12 cellular contexts compared by ENCODE assay signal in genomic region chr5:32163785-32164184, GRCh38. TPM values are rescaled to one million over a fixed set of nuclear protein-coding genes. Genes with fewer than 3 reads are reported as not detected.
DNase-seq lines count a peak whose midpoint lies in the region; ATAC-seq and TF ChIP-seq lines count a peak whose summit lies in the region.
"Had no signal": no experiment of that assay in that cellular context is flagged by ENCODE, and none has a peak within 500 bp of the region (broad histone marks: within the 10 kb centered on the region; RNA-seq: fewer than 3 reads in every experiment).

No MANE protein-coding gene starts in this region.

- H3F3A ChIP-seq in SU-DHL-6 (ENCODE audit: insufficient read depth), result peaks cover 16% of the 10 kb centered on the region; the same call in 1 of the 2 replicates

- H2AFZ ChIP-seq in ACC112 (ENCODE audit: low read length, unreplicated experiment), result no peak overlapping the region
- no peak overlapping the region for H2AFZ ChIP-seq in SU-DHL-6 (ENCODE audit: low read depth, low read length, severe bottlenecking)

- TF ChIP-seq POLR2A in lower leg skin (IDR thresholded peaks at IDR 0.05), result no peak

- H3K9me2 ChIP-seq in SU-DHL-6 (replicated peaks; ENCODE audit: insufficient read depth, low read length), result no peaks in the 10 kb centered on the region

- H3K79me2 ChIP-seq in ACC112 (ENCODE audit: control insufficient read depth, insufficient read depth, low read length, unreplicated experiment) (peaks cover 90% of the 10 kb centered on the region), SU-DHL-6 (ENCODE audit: insufficient read depth, low read length) (peaks cover 97% of the 10 kb centered on the region)

- WGBS in lower leg skin, 2 donors, result 40 to 43% methylated on average over 2 of the region's 2 CpGs

- no peaks in the 10 kb centered on the region for H3K9me3 ChIP-seq in SU-DHL-6 (ENCODE audit: insufficient read depth, low read length)
- H3K9me3 ChIP-seq: colonic mucosa, left lung had no signal

- peaks cover 3% of the 10 kb centered on the region for H3K4me1 ChIP-seq in ACC112 (ENCODE audit: control insufficient read depth, insufficient read depth, low read length, unreplicated experiment)
- H3K4me1 ChIP-seq: colonic mucosa had no signal

- H3K4me2 ChIP-seq in SU-DHL-6 (ENCODE audit: low read depth, low read length, poor library complexity, severe bottlenecking), result peak overlapping the region; percentile 70

- peaks cover 30% of the 10 kb centered on the region for H3K36me3 ChIP-seq in ACC112 (ENCODE audit: insufficient read depth, low read length)
- peaks cover 14% of the 10 kb centered on the region; the same call in 1 of the 2 replicates for H3K36me3 ChIP-seq in SU-DHL-6 (ENCODE audit: low read length)
- H3K36me3 ChIP-seq: colonic mucosa had no signal

- H3K27me3 ChIP-seq in ACC112 (ENCODE audit: insufficient read depth, low read length), result no peaks in the 10 kb centered on the region
- no peaks in the 10 kb centered on the region for H3K27me3 ChIP-seq in SU-DHL-6 (ENCODE audit: low read length)
- H3K27me3 ChIP-seq: colonic mucosa, left lung had no signal

- TF ChIP-seq CTCF in SU-DHL-6 (IDR thresholded peaks at IDR 0.05; ENCODE audit: insufficient read depth, low read length, poor library complexity, severe bottlenecking) (no peak), lower leg skin (IDR thresholded peaks at IDR 0.05) (no peak)

- H3K27ac ChIP-seq in ACC112 (ENCODE audit: low read depth, low read length), result peak overlapping the region; percentile 15; the same call in 1 of the 2 replicates
- H3K27ac ChIP-seq in SU-DHL-6 (ENCODE audit: low read depth, low read length), result peak overlapping the region; percentile 3; the same call in 1 of the 2 replicates
- H3K27ac ChIP-seq: colonic mucosa, left lung had no signal

- H3K9ac ChIP-seq in SU-DHL-6 (ENCODE audit: low read length), result 0 out of 2 replicates have a peak overlapping the region, but pooled peaks have one; percentile 6

- peak; percentile 49 for ATAC-seq in GM18868 (IDR thresholded peaks at IDR 0.05; ENCODE audit: unreplicated experiment)
- ATAC-seq in HG02938 (IDR thresholded peaks at IDR 0.05; ENCODE audit: unreplicated experiment), result peak; percentile 46
- no peak for ATAC-seq in GM21360 (IDR thresholded peaks at IDR 0.05; ENCODE audit: unreplicated experiment)
- ATAC-seq: left lung had no signal

- H4K20me1 ChIP-seq in SU-DHL-6 (ENCODE audit: low read depth, low read length), result peaks cover 13% of the 10 kb centered on the region

- H3K4me3 ChIP-seq in ACC112 (ENCODE audit: low read depth, low read length) (no peak overlapping the region), SU-DHL-6 (ENCODE audit: insufficient read depth, low read length, poor library complexity, severe bottlenecking) (peak overlapping the region; percentile 30), lower leg skin (ENCODE audit: low read depth, poor library complexity, severe bottlenecking) (no peak overlapping the region)
- H3K4me3 ChIP-seq: colonic mucosa, left lung had no signal

- intact Hi-C loops in lower leg skin (cut with DNase I; ENCODE audit: low total_unique reads), result no loop called here

- DNase-seq in NCI-H2171 (lab: John Stamatoyannopoulos, UW) (no peak), HPDE6-E6E7 (ENCODE audit: extremely low spot score) (no peak), lower leg skin (ENCODE audit: low spot score in 2 of 2) (no peak)
- DNase-seq: activated CD4-positive, CD25-positive, alpha-beta regulatory T cell treated with anti-CD3 and anti-CD28 coated beads, Interleukin-2, amount 50 U/mL, for 72 hours; activated gamma-delta T cell treated with Interleukin-2 at 50 U/mL for 16 hours; colonic mucosa; left lung had no signal

RNA-seq across cellular contexts. Expression of gene GOLPH3, which starts 10.3 kb away (rescaled TPM):
- total RNA-seq in lower leg skin, result 100 to 1,000 TPM in 1 of 4 donors, 10 to 100 TPM in 3; 57.9 to 121 (median 66.2) TPM
